Comparison of ENCODE assay signal across 2 cellular contexts in the genomic region with DNA sequence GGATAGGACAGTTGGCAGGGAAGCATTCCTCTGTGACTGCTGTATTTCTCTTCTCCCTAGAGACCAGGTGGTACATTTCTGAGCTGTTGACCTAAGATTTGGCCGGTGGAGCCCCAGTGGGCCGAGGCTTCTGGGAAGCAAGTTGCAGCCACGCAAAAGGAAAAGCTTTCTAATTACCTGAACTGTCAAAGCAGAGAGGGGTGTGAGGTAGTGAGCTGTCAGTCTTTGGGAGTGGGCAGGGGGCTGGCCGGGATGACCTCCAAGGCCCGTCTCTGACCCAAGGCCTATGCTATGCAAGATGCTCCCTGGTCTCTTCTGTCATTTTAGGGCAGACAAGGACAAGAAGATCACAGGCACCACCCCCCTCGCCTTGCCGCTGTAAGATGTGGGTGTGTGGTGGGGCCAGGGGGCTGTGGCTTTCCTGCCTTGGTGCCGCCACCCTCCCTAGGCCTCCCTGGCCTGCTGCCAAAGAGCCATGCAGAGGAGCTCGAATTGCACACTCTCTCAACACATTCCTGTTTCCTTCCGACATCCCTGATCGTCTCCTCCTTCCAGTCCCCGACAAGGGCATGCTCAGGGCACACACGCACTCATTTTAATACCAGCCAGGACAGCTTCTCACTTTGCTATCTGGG.
TF ChIP-seq lines count a peak whose summit lies in the region.

No MANE protein-coding gene starts in this region.

TF ChIP-seq in A549, 52 proteins besides CTCF, POLR2A, EP300 and RAD21:
- TF ChIP-seq RNF2 (IDR thresholded peaks at IDR 0.05; ENCODE audit: borderline replicate concordance, low read depth) (no peak), SMC3 (IDR thresholded peaks at IDR 0.05) (no peak), ZFP36 (IDR thresholded peaks at IDR 0.05; ENCODE audit: borderline replicate concordance, partially characterized antibody) (no peak), FOSL2 (IDR thresholded peaks at IDR 0.05) (no peak), FOSL2 (CRISPR knock-in tag; IDR thresholded peaks at IDR 0.05) (no peak), FOXS1 (CRISPR knock-in tag; IDR thresholded peaks at IDR 0.05) (no peak), KDM5A (IDR thresholded peaks at IDR 0.05) (no peak), MYC (IDR thresholded peaks at IDR 0.05; ENCODE audit: borderline replicate concordance, low read length) (no peak), SREBF2 (IDR thresholded peaks at IDR 0.05) (no peak), POLR2AphosphoS2 (conservative IDR thresholded peaks at IDR 0.05; ENCODE audit: low read length) (no peak), CEBPB (IDR thresholded peaks at IDR 0.05) (no peak), CBX2 (IDR thresholded peaks at IDR 0.05; ENCODE audit: borderline replicate concordance, low read depth) (no peak), MAFK (IDR thresholded peaks at IDR 0.05; ENCODE audit: partially characterized antibody) (no peak), HOXA7 (CRISPR knock-in tag; IDR thresholded peaks at IDR 0.05) (no peak), CBX8 (IDR thresholded peaks at IDR 0.05) (no peak), HOXB5 (CRISPR knock-in tag; IDR thresholded peaks at IDR 0.05) (no peak), FOSB (CRISPR knock-in tag; IDR thresholded peaks at IDR 0.05) (no peak), EHF (CRISPR knock-in tag; IDR thresholded peaks at IDR 0.05) (no peak)
- TF ChIP-seq, protein P1, sequence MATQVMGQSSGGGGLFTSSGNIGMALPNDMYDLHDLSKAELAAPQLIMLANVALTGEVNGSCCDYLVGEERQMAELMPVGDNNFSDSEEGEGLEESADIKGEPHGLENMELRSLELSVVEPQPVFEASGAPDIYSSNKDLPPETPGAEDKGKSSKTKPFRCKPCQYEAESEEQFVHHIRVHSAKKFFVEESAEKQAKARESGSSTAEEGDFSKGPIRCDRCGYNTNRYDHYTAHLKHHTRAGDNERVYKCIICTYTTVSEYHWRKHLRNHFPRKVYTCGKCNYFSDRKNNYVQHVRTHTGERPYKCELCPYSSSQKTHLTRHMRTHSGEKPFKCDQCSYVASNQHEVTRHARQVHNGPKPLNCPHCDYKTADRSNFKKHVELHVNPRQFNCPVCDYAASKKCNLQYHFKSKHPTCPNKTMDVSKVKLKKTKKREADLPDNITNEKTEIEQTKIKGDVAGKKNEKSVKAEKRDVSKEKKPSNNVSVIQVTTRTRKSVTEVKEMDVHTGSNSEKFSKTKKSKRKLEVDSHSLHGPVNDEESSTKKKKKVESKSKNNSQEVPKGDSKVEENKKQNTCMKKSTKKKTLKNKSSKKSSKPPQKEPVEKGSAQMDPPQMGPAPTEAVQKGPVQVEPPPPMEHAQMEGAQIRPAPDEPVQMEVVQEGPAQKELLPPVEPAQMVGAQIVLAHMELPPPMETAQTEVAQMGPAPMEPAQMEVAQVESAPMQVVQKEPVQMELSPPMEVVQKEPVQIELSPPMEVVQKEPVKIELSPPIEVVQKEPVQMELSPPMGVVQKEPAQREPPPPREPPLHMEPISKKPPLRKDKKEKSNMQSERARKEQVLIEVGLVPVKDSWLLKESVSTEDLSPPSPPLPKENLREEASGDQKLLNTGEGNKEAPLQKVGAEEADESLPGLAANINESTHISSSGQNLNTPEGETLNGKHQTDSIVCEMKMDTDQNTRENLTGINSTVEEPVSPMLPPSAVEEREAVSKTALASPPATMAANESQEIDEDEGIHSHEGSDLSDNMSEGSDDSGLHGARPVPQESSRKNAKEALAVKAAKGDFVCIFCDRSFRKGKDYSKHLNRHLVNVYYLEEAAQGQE (IDR thresholded peaks at IDR 0.05): no peak
- TF ChIP-seq, protein P2, sequence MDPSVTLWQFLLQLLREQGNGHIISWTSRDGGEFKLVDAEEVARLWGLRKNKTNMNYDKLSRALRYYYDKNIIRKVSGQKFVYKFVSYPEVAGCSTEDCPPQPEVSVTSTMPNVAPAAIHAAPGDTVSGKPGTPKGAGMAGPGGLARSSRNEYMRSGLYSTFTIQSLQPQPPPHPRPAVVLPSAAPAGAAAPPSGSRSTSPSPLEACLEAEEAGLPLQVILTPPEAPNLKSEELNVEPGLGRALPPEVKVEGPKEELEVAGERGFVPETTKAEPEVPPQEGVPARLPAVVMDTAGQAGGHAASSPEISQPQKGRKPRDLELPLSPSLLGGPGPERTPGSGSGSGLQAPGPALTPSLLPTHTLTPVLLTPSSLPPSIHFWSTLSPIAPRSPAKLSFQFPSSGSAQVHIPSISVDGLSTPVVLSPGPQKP (IDR thresholded peaks at IDR 0.05; ENCODE audit: low read depth, low read length): no peak

TF ChIP-seq in HepG2, 621 proteins besides CTCF, POLR2A, EP300 and RAD21:
- no peak for TF ChIP-seq NFE2L1 (CRISPR knock-in tag; IDR thresholded peaks at IDR 0.05; ENCODE audit: borderline replicate concordance)
- no peak for TF ChIP-seq RBFOX2 (IDR thresholded peaks at IDR 0.05; ENCODE audit: low read depth, low read length)
